Comparison of ENCODE assay signal across 17 cellular contexts in genomic region chr20:7144464-7144863, GRCh38.
DNase-seq lines count a peak whose midpoint lies in the region; ATAC-seq and TF ChIP-seq lines count a peak whose summit lies in the region.
"Had no signal": no experiment of that assay in that cellular context is flagged by ENCODE, and none has a peak within 500 bp of the region (broad histone marks: within the 10 kb centered on the region; RNA-seq: fewer than 3 reads in every experiment).

No MANE protein-coding gene starts in this region.

- H3K4me1 Mint-ChIP-seq in activated T-helper 17 cell treated with anti-CD3 and anti-CD28 coated beads, Interleukin-2, amount 50 U/mL, for 72 hours: no peaks in the 10 kb centered on the region
- H3K4me1 Mint-ChIP-seq: CD4-positive, CD25-positive, alpha-beta regulatory T cell; GM23338 had no signal

- no peak overlapping the region for H3K4me3 Mint-ChIP-seq in activated T-helper 17 cell treated with anti-CD3 and anti-CD28 coated beads, Interleukin-2, amount 50 U/mL, for 72 hours
- H3K4me3 Mint-ChIP-seq: CD4-positive, CD25-positive, alpha-beta regulatory T cell; CD8-positive, alpha-beta T cell; GM23338; H9 had no signal

- DNase-seq in amniotic epithelial cell (ENCODE audit: low read depth) (peak; percentile 5), fibroblast of the aortic adventitia (ENCODE audit: low read depth) (peak; percentile 58), A172 (ENCODE audit: low spot score) (no peak), SK-N-DZ (ENCODE audit: low spot score) (no peak), NCI-H1092 (lab: John Stamatoyannopoulos, UW) (no peak)
- DNase-seq: 8988T; Caco-2; CD4-positive, CD25-positive, alpha-beta regulatory T cell; CD8-positive, alpha-beta T cell; DMS153; DND-41; H9 had no signal

- peak; percentile 61 for ATAC-seq in HG03175 (IDR thresholded peaks at IDR 0.05; ENCODE audit: unreplicated experiment)
- ATAC-seq in activated T-helper 17 cell treated with anti-CD3 and anti-CD28 coated beads, Interleukin-2, amount 50 U/mL, for 72 hours (replicated peaks): no peak
- ATAC-seq: CD8-positive, alpha-beta T cell; GM23338; HCT116 had no signal

- H3K36me3 Mint-ChIP-seq in activated T-helper 17 cell treated with anti-CD3 and anti-CD28 coated beads, Interleukin-2, amount 50 U/mL, for 72 hours (ENCODE audit: low read depth): no peaks in the 10 kb centered on the region
- H3K36me3 Mint-ChIP-seq: CD4-positive, CD25-positive, alpha-beta regulatory T cell; CD8-positive, alpha-beta T cell had no signal

- H3K27me3 Mint-ChIP-seq in activated T-helper 17 cell treated with anti-CD3 and anti-CD28 coated beads, Interleukin-2, amount 50 U/mL, for 72 hours: no peaks in the 10 kb centered on the region
- H3K27me3 Mint-ChIP-seq: CD4-positive, CD25-positive, alpha-beta regulatory T cell had no signal

- no peak for TF ChIP-seq CTCF in fibroblast of the aortic adventitia (IDR thresholded peaks at IDR 0.05; ENCODE audit: insufficient read depth, low read length)

- no peak overlapping the region for H3K27ac Mint-ChIP-seq in activated T-helper 17 cell treated with anti-CD3 and anti-CD28 coated beads, Interleukin-2, amount 50 U/mL, for 72 hours
- H3K27ac Mint-ChIP-seq: CD4-positive, CD25-positive, alpha-beta regulatory T cell; CD8-positive, alpha-beta T cell; GM23338; H9 had no signal

- H3K9me3 Mint-ChIP-seq in activated T-helper 17 cell treated with anti-CD3 and anti-CD28 coated beads, Interleukin-2, amount 50 U/mL, for 72 hours: peaks cover 10% of the 10 kb centered on the region
- H3K9me3 Mint-ChIP-seq: GM23338, H9 had no signal

- no peak overlapping the region for H3K4me3 ChIP-seq in fibroblast of the aortic adventitia (ENCODE audit: low read depth, low read length)
- H3K4me3 ChIP-seq: BLaER1, GM23338 had no signal

Comparison
In these comparisons a context has a peak if more than half of its experiments do, and no peak if none do; other contexts are left out.
1. DNase-seq: peak in amniotic epithelial cell (single experiment) and fibroblast of the aortic adventitia (single experiment); none in A172 (single experiment), SK-N-DZ (single experiment) and NCI-H1092 (single experiment).